In genomic region chr4:147347217-147347616, GRCh38 we compare ENCODE assay signal across 27 cellular contexts.
"Had no signal": no experiment of that assay in that cellular context is flagged by ENCODE, and none has a peak within 500 bp of the region (broad histone marks: within the 10 kb centered on the region; RNA-seq: fewer than 3 reads in every experiment).

No MANE protein-coding gene starts in this region.

- DNase-seq: naive thymus-derived CD4-positive, alpha-beta T cell; natural killer cell; nephron progenitor cell; nucleus accumbens; posterior cingulate gyrus; psoas muscle; right cardiac atrium; spleen; stimulated activated CD4-positive, alpha-beta T cell treated with anti-CD3 and anti-CD28 coated beads, Interleukin-12 subunit alpha, Interleukin-12 subunit beta, amount 100 ng/mL, for 4 hours; stimulated activated CD4-positive, alpha-beta T cell treated with anti-CD3 and anti-CD28 coated beads, Interleukin-1b, Interleukin-23, amount 100 ng/mL, for 48 hours; stimulated activated CD4-positive, alpha-beta T cell treated with anti-CD3 and anti-CD28 coated beads, Interleukin-4, amount 100 ng/mL, for 1 hour; stimulated activated CD4-positive, alpha-beta T cell treated with anti-CD3 and anti-CD28 coated beads, Interleukin-4, amount 100 ng/mL, for 4 hours; stimulated activated CD8-positive, alpha-beta memory T cell treated with anti-CD3 and anti-CD28 coated beads, Interleukin-4, amount 100 ng/mL, for 48 hours; stimulated activated naive CD4-positive, alpha-beta T cell; stimulated activated naive CD8-positive, alpha-beta T cell treated with anti-CD3 and anti-CD28 coated beads, Interleukin-15, amount 100 ng/mL, for 72 hours; stimulated activated naive CD8-positive, alpha-beta T cell treated with anti-CD3 and anti-CD28 coated beads, Interleukin-15, Interleukin-2, amounts not matched to agents 100 U/mL and 50 U/mL, for 24 hours; substantia nigra; testis; tibial artery; transverse colon; upper lobe of right lung; uterus had no signal

- H3K27ac Mint-ChIP-seq: naive thymus-derived CD4-positive, alpha-beta T cell; natural killer cell; nephron progenitor cell; progenitor cell of endocrine pancreas; stimulated activated memory B cell treated with anti-CD40 and anti-IgM and Interleukin-4, amounts not matched to agents 10 μg/mL and 1 μg/mL and 100 μg/mL, for 72 hours; type B pancreatic cell had no signal

- H3K27me3 Mint-ChIP-seq: progenitor cell of endocrine pancreas; stimulated activated memory B cell treated with anti-CD40 and anti-IgM and Interleukin-4, amounts not matched to agents 10 μg/mL and 1 μg/mL and 100 μg/mL, for 72 hours; stimulated activated naive CD8-positive, alpha-beta T cell treated with anti-CD3 and anti-CD28 coated beads, Interleukin-15, amount 100 ng/mL, for 72 hours; type B pancreatic cell had no signal

- ATAC-seq: naive thymus-derived CD4-positive, alpha-beta T cell; natural killer cell; psoas muscle; right cardiac atrium; sciatic nerve; stimulated activated memory B cell treated with anti-CD40 and anti-IgM and Interleukin-4, amounts not matched to agents 10 μg/mL and 1 μg/mL and 100 μg/mL, for 72 hours; stimulated activated naive CD8-positive, alpha-beta T cell treated with anti-CD3 and anti-CD28 coated beads, Interleukin-15, amount 100 ng/mL, for 72 hours; stimulated activated naive CD8-positive, alpha-beta T cell treated with anti-CD3 and anti-CD28 coated beads, Interleukin-15, Interleukin-2, amounts not matched to agents 100 U/mL and 50 U/mL, for 24 hours; upper lobe of right lung had no signal

- H3K36me3 Mint-ChIP-seq: naive thymus-derived CD4-positive, alpha-beta T cell; natural killer cell; stimulated activated memory B cell treated with anti-CD40 and anti-IgM and Interleukin-4, amounts not matched to agents 10 μg/mL and 1 μg/mL and 100 μg/mL, for 72 hours; type B pancreatic cell had no signal

- H3K4me3 Mint-ChIP-seq: naive thymus-derived CD4-positive, alpha-beta T cell; natural killer cell; nephron progenitor cell; neural crest cell; stimulated activated memory B cell treated with anti-CD40 and anti-IgM and Interleukin-4, amounts not matched to agents 10 μg/mL and 1 μg/mL and 100 μg/mL, for 72 hours; stimulated activated naive CD8-positive, alpha-beta T cell treated with anti-CD3 and anti-CD28 coated beads, Interleukin-15, amount 100 ng/mL, for 72 hours; type B pancreatic cell had no signal

- H3K4me1 Mint-ChIP-seq: naive thymus-derived CD4-positive, alpha-beta T cell; natural killer cell; neural crest cell; stimulated activated memory B cell treated with anti-CD40 and anti-IgM and Interleukin-4, amounts not matched to agents 10 μg/mL and 1 μg/mL and 100 μg/mL, for 72 hours; stimulated activated naive CD8-positive, alpha-beta T cell treated with anti-CD3 and anti-CD28 coated beads, Interleukin-15, amount 100 ng/mL, for 72 hours had no signal
